8 cellular contexts compared by ENCODE assay signal in genomic region chr12:96400631-96401060, GRCh38. TPM values are rescaled to one million over a fixed set of nuclear protein-coding genes. Genes with fewer than 3 reads are reported as not detected.
DNase-seq lines count a peak whose midpoint lies in the region; ATAC-seq, FAIRE-seq and TF ChIP-seq lines count a peak whose summit lies in the region.

No MANE protein-coding gene starts in this region.

- POLR2A ChIA-PET in HepG2 (lab: Yijun Ruan, JAX): interaction anchor here (0.8 to 1.7 kb wide), 3 partner anchors 65 to 365 kb away, joined by 3 to 4 read pairs (median 4); partner anchors contain the start of gene LTA4H

- CTCF ChIA-PET in HepG2 (lab: Yijun Ruan, JAX; ENCODE audit: low intra/inter-chr PET ratio, low total read pairs): no interaction called here

- intact Hi-C loops in HepG2 (cut with micrococcal nuclease; ENCODE audit: unreplicated experiment): loop anchor here (2.0 to 5.0 kb wide), 2 partner anchors 174 to 338 kb away; no protein-coding TSS in a partner anchor

- no peak for TF ChIP-seq CTCF in cardiac fibroblast (IDR thresholded peaks at IDR 0.05; ENCODE audit: low read depth, low read length)
- no peak for TF ChIP-seq CTCF in HepG2 (CRISPR knock-in tag; IDR thresholded peaks at IDR 0.05)

- H3K4me2 ChIP-seq in HepG2 (ENCODE audit: low read depth, low read length): peak overlapping the region; percentile 99

- ATAC-seq in HG02571 (IDR thresholded peaks at IDR 0.05; ENCODE audit: unreplicated experiment): peak; percentile 7
- ATAC-seq in HepG2: peak; percentile 14

- no peaks in the 10 kb centered on the region for H3K9me3 ChIP-seq in HepG2 (ENCODE audit: low read length)

- no peak for TF ChIP-seq POLR2A in HepG2 (IDR thresholded peaks at IDR 0.05; ENCODE audit: insufficient read depth in 1 of 2, low read depth in 2 of 2, low read length in 2 of 2)

- H3K27ac ChIP-seq in HepG2 (ENCODE audit: extremely low read length, insufficient read depth, low read length): peak overlapping the region; percentile 64

- BruUV-seq in HepG2 (replicated peaks; lab: Mats Ljungman, UMichigan): no TSS peak

- peak overlapping the region; percentile 93 for H2AFZ ChIP-seq in HepG2 (ENCODE audit: low read length)

- H4K20me1 ChIP-seq in HepG2 (ENCODE audit: insufficient read depth, low read length): peaks cover 28% of the 10 kb centered on the region

- TF ChIP-seq RAD21 in HepG2 (CRISPR knock-in tag; IDR thresholded peaks at IDR 0.05): no peak

- H3K4me3 ChIP-seq in cardiac fibroblast (replicated peaks in 1 of 2; ENCODE audit: low read depth in 2 of 2, low read length in 2 of 2): peak overlapping the region; percentile 65 to 85
- peak overlapping the region; percentile 53 to 83 (median 83) for H3K4me3 ChIP-seq in HepG2 (replicated peaks in 1 of 3; ENCODE audit: insufficient read depth in 1 of 3, low read depth in 2 of 3, low read length in 3 of 3)

- H3K9ac ChIP-seq in HepG2 (ENCODE audit: insufficient read depth, low read depth, low read length): peak overlapping the region; percentile 61

- peaks cover 37% of the 10 kb centered on the region for H3K79me2 ChIP-seq in HepG2 (ENCODE audit: insufficient read depth, low read length)

- TF ChIP-seq EP300 in HepG2 (IDR thresholded peaks at IDR 0.05; ENCODE audit: low read depth in 2 of 2, low read length in 2 of 2): no peak
- no peak for TF ChIP-seq EP300 in HepG2 (CRISPR knock-in tag; IDR thresholded peaks at IDR 0.05; ENCODE audit: borderline replicate concordance)

- peaks cover 25% of the 10 kb centered on the region for H3K4me1 ChIP-seq in HepG2 (ENCODE audit: insufficient read depth, low read length)

- DNase-seq in SHP77 (lab: John Stamatoyannopoulos, UW): peak; percentile 37 to 42
- DNase-seq in SHP77 treated with DMSO at 0.1 percent for 48 hours (lab: John Stamatoyannopoulos, UW): no peak
- peak; percentile 46 for DNase-seq in NCI-H2196 (lab: John Stamatoyannopoulos, UW; ENCODE audit: unreplicated experiment)
- peak in 1 of 2 donors; percentile 56 for DNase-seq in cardiac fibroblast (ENCODE audit: low read depth in 2 of 2)
- peak; percentile 21 for DNase-seq in HepG2 (ENCODE audit: low spot score)
- peak; percentile 81 for DNase-seq in superior temporal gyrus (ENCODE audit: extremely low spot score)
- no peak for DNase-seq in D341Med (ENCODE audit: low spot score)

- FAIRE-seq in HepG2 (lab: Jason Lieb, UNC): no peak

- no peaks in the 10 kb centered on the region for H3K36me3 ChIP-seq in HepG2 (replicated peaks in 1 of 2; ENCODE audit: control insufficient read depth in 1 of 2, insufficient read depth in 2 of 2, low read length in 2 of 2)

- 0% methylated on average over 5 of the region's 19 CpGs for WGBS in HepG2 (ENCODE audit: low lambda C conversion rate)

- H3K27me3 ChIP-seq in HepG2 (ENCODE audit: control insufficient read depth in 1 of 2, insufficient read depth in 2 of 2, low read length in 2 of 2): peaks cover 0 to 3% of the 10 kb centered on the region in 2 experiments; a peak in 1 of 5 replicates

- in situ Hi-C loops in HepG2 (cut with HindIII; ENCODE audit: extremely low pct_ligation_motif_present, low pct_unique_long_range_greater_than_20kb): no loop called here

TF ChIP-seq in HepG2, 621 proteins besides CTCF, POLR2A, EP300 and RAD21 (continues in another document):
- 0 out of 2 replicates have a peak, but pooled peaks have one; percentile 24 for TF ChIP-seq ZNF879 (CRISPR knock-in tag; IDR thresholded peaks at IDR 0.05)
- TF ChIP-seq ZNF12 (CRISPR knock-in tag; IDR thresholded peaks at IDR 0.05): no peak
- TF ChIP-seq PHB2 (IDR thresholded peaks at IDR 0.05; ENCODE audit: partially characterized antibody): no peak
- no peak for TF ChIP-seq SMAD3 (CRISPR knock-in tag; IDR thresholded peaks at IDR 0.05)
- TF ChIP-seq ZNF318 (CRISPR knock-in tag; IDR thresholded peaks at IDR 0.05): 0 out of 2 replicates have a peak, but pooled peaks have one; percentile 29
- no peak for TF ChIP-seq ZBTB21 (CRISPR knock-in tag; IDR thresholded peaks at IDR 0.05)

RNA-seq across cellular contexts. Expression of gene CDK17, which starts 0.4 kb away (rescaled TPM):
- 20.1 and 22.3 TPM in 2 replicates for total RNA-seq in HepG2 (2016; rRNA removed; fragmentation: Illumina TruSeq; extraction: Trizol)
- 12.4 and 17.6 TPM in 2 replicates for total RNA-seq in HepG2 (2016; cell fraction: cytosol; rRNA removed; fragmentation: Illumina TruSeq; extraction: Trizol; ENCODE audit: low read depth)
- 21.4 and 21.8 TPM in 2 replicates for total RNA-seq in HepG2 (2016; cell fraction: insoluble cytoplasmic fraction; rRNA removed; fragmentation: Illumina TruSeq; extraction: Trizol)
- 6.8 and 8.7 TPM in 2 replicates for total RNA-seq in HepG2 (2016; cell fraction: membrane; rRNA removed; fragmentation: Illumina TruSeq; extraction: Trizol)
- total RNA-seq in HepG2 (2016; cell fraction: nucleus; rRNA removed; fragmentation: Illumina TruSeq; extraction: Trizol): 33.8 and 35.2 TPM in 2 replicates
- polyA plus RNA-seq in HepG2 (2011; rRNA removed): 7.6 and 9.9 TPM in 2 replicates
- polyA plus RNA-seq in HepG2 (2011; cell fraction: cytosol; rRNA removed): 3.7 and 6.4 TPM in 2 replicates
- 8.2 and 10.0 TPM in 2 replicates for polyA plus RNA-seq in HepG2 (2011; cell fraction: nucleus; rRNA removed)
- 9.6 and 11.9 TPM in 2 replicates for polyA plus RNA-seq in HepG2 (2012)
- polyA plus RNA-seq in HepG2 (2016; cell fraction: cytosol; fragmentation: Illumina TruSeq; extraction: Trizol; ENCODE audit: low read depth): 0.41 and 0.44 TPM in 2 replicates
- 13.7 and 14.3 TPM in 2 replicates for polyA plus RNA-seq in HepG2 (2016; cell fraction: insoluble cytoplasmic fraction; fragmentation: Illumina TruSeq; extraction: Trizol; ENCODE audit: low read depth)
- 1.9 and 2.1 TPM in 2 replicates for polyA plus RNA-seq in HepG2 (2016; cell fraction: membrane; fragmentation: Illumina TruSeq; extraction: Trizol; ENCODE audit: low read depth)
- polyA plus RNA-seq in HepG2 (2016; cell fraction: nucleus; fragmentation: Illumina TruSeq; extraction: Trizol; ENCODE audit: insufficient read depth, low read depth): 9.6 and 12.3 TPM in 2 replicates
- polyA minus RNA-seq in HepG2 (2011; rRNA and poly(A)+ RNA removed; ENCODE audit: low replicate concordance): 36.0 and 45.8 TPM in 2 replicates
- polyA minus RNA-seq in HepG2 (2011; cell fraction: cytosol; rRNA and poly(A)+ RNA removed): 25.9 and 29.8 TPM in 2 replicates
- polyA minus RNA-seq in HepG2 (2011; cell fraction: nucleus; rRNA and poly(A)+ RNA removed): 152 and 172 TPM in 2 replicates

Comparison
In these comparisons a context has a peak if more than half of its experiments do, and no peak if none do; other contexts are left out.
1. DNase-seq: peak in SHP77 (2 of 2), NCI-H2196 (single experiment), HepG2 (single experiment) and superior temporal gyrus (single experiment); none in SHP77 treated with DMSO at 0.1 percent for 48 hours (single experiment) and D341Med (single experiment).